In genomic region chr17:70124723-70125122, GRCh38 we compare ENCODE assay signal across 35 cellular contexts. TPM values are rescaled to one million over a fixed set of nuclear protein-coding genes. Genes with fewer than 3 reads are reported as not detected.
"Had no signal": no experiment of that assay in that cellular context is flagged by ENCODE, and none has a peak within 500 bp of the region (broad histone marks: within the 10 kb centered on the region; RNA-seq: fewer than 3 reads in every experiment).

No MANE protein-coding gene starts in this region.

- H3K27me3 ChIP-seq: adrenal gland, body of pancreas, cardiac muscle cell, dorsolateral prefrontal cortex had no signal

- H3K27ac Mint-ChIP-seq: activated B cell treated with CpG ODN at 0.5 μM for 24 hours; activated CD4-positive, alpha-beta memory T cell treated with anti-CD3 and anti-CD28 coated beads for 36 hours; activated CD8-positive, alpha-beta memory T cell treated with anti-CD3 and anti-CD28 coated beads, Interleukin-2, amount 10 ng/mL, durations not matched to agents 7 days and 5 days; activated CD8-positive, alpha-beta T cell treated with anti-CD3 and anti-CD28 coated beads, Interleukin-2, amount 10 ng/mL, durations not matched to agents 7 days and 5 days; activated naive CD4-positive, alpha-beta T cell treated with anti-CD3 and anti-CD28 coated beads for 36 hours; activated naive CD4-positive, alpha-beta T cell treated with anti-CD3 and anti-CD28 coated beads, Interleukin-2, amount 50 U/mL, for 24 hours; activated naive CD8-positive, alpha-beta T cell treated with anti-CD3 and anti-CD28 coated beads for 36 hours; activated naive CD8-positive, alpha-beta T cell treated with anti-CD3 and anti-CD28 coated beads, Interleukin-2, amount 50 U/mL, for 24 hours; activated T-helper 1 cell treated with anti-CD3 and anti-CD28 coated beads, Interleukin-12 subunit alpha, Interleukin-12 subunit beta, Interleukin-2, Interleukin-4 antibody, amounts not matched to agents 30 ng/mL and 10 ng/mL and 1 ng/mL, durations not matched to agents 14 hours and 24 hours and 36 hours; activated T-helper 2 cell treated with anti-CD3 and anti-CD28 coated beads, Interferon-gamma antibody, Interleukin-2, Interleukin-4, amounts not matched to agents 10 μg/mL and 5 μg/mL and 100 μg/mL, durations not matched to agents 14 hours and 24 hours and 36 hours; dendritic cell treated with granulocyte-macrophage colony-stimulating factor and Interleukin-4, amounts not matched to agents 40 ng/mL and 50 ng/mL, for 4 days; endodermal cell had no signal

- H3K36me3 ChIP-seq: adrenal gland, cardiac muscle cell, WERI-Rb-1 had no signal

- H3K4me1 Mint-ChIP-seq: activated B cell treated with CpG ODN at 0.5 μM for 24 hours; activated CD8-positive, alpha-beta memory T cell treated with anti-CD3 and anti-CD28 coated beads, Interleukin-2, amount 10 ng/mL, durations not matched to agents 7 days and 5 days; activated naive CD4-positive, alpha-beta T cell treated with anti-CD3 and anti-CD28 coated beads, Interleukin-2, amount 50 U/mL, for 24 hours; activated naive CD8-positive, alpha-beta T cell treated with anti-CD3 and anti-CD28 coated beads for 36 hours; activated naive CD8-positive, alpha-beta T cell treated with anti-CD3 and anti-CD28 coated beads, Interleukin-2, amount 50 U/mL, for 24 hours had no signal

- H3K4me3 Mint-ChIP-seq: activated B cell treated with CpG ODN at 0.5 μM for 24 hours; activated CD4-positive, alpha-beta memory T cell treated with anti-CD3 and anti-CD28 coated beads for 36 hours; activated CD8-positive, alpha-beta memory T cell treated with anti-CD3 and anti-CD28 coated beads, Interleukin-2, amount 10 ng/mL, durations not matched to agents 7 days and 5 days; activated CD8-positive, alpha-beta T cell treated with anti-CD3 and anti-CD28 coated beads, Interleukin-2, amount 10 ng/mL, durations not matched to agents 7 days and 5 days; activated naive CD4-positive, alpha-beta T cell treated with anti-CD3 and anti-CD28 coated beads for 36 hours; activated naive CD4-positive, alpha-beta T cell treated with anti-CD3 and anti-CD28 coated beads, Interleukin-2, amount 50 U/mL, for 24 hours; activated naive CD8-positive, alpha-beta T cell treated with anti-CD3 and anti-CD28 coated beads for 36 hours; activated naive CD8-positive, alpha-beta T cell treated with anti-CD3 and anti-CD28 coated beads, Interleukin-2, amount 50 U/mL, for 24 hours; activated T-helper 1 cell treated with anti-CD3 and anti-CD28 coated beads, Interleukin-12 subunit alpha, Interleukin-12 subunit beta, Interleukin-2, Interleukin-4 antibody, amounts not matched to agents 30 ng/mL and 10 ng/mL and 1 ng/mL, durations not matched to agents 14 hours and 24 hours and 36 hours; dendritic cell treated with granulocyte-macrophage colony-stimulating factor and Interleukin-4, amounts not matched to agents 40 ng/mL and 50 ng/mL, for 4 days; endodermal cell had no signal

- ATAC-seq: activated CD4-positive, CD25-positive, alpha-beta regulatory T cell treated with anti-CD3 and anti-CD28 coated beads, Interleukin-2, amount 50 U/mL, for 24 hours; activated CD8-positive, alpha-beta memory T cell treated with anti-CD3 and anti-CD28 coated beads, Interleukin-2, amount 10 ng/mL, durations not matched to agents 7 days and 5 days; activated CD8-positive, alpha-beta T cell treated with anti-CD3 and anti-CD28 coated beads, Interleukin-2, amount 10 ng/mL, durations not matched to agents 7 days and 5 days; activated naive CD8-positive, alpha-beta T cell treated with anti-CD3 and anti-CD28 coated beads, Interleukin-2, amount 50 U/mL, for 24 hours; body of pancreas; esophagus mucosa had no signal

- DNase-seq: activated B cell treated with CpG ODN at 0.5 μM for 24 hours; activated CD4-positive, alpha-beta memory T cell treated with anti-CD3 and anti-CD28 coated beads for 36 hours; activated CD4-positive, alpha-beta T cell treated with anti-CD3 and anti-CD28 coated beads for 48 hours; activated CD4-positive, alpha-beta T cell treated with anti-CD3 and anti-CD28 coated beads, Interleukin-2, amount 50 U/mL, for 1 hour; activated CD8-positive, alpha-beta memory T cell treated with anti-CD3 and anti-CD28 coated beads, Interleukin-2, amount 10 ng/mL, durations not matched to agents 7 days and 5 days; activated CD8-positive, alpha-beta memory T cell treated with anti-CD3 and anti-CD28 coated beads, Interleukin-2, amount 50 U/mL, for 4 hours; activated CD8-positive, alpha-beta T cell treated with anti-CD3 and anti-CD28 coated beads, Interleukin-2, amount 10 ng/mL, durations not matched to agents 7 days and 5 days; activated effector memory CD4-positive, alpha-beta T cell treated with anti-CD3 and anti-CD28 coated beads, Interleukin-2, amount 50 U/mL, for 16 hours; activated naive CD4-positive, alpha-beta T cell treated with anti-CD3 and anti-CD28 coated beads for 36 hours; activated naive CD8-positive, alpha-beta T cell treated with anti-CD3 and anti-CD28 coated beads for 36 hours; activated naive CD8-positive, alpha-beta T cell treated with anti-CD3 and anti-CD28 coated beads, Interleukin-2, amount 50 U/mL, for 24 hours; activated T-cell treated with anti-CD3 and anti-CD28 coated beads, Interleukin-2, amount 50 U/mL, for 1 hour; activated T-cell treated with anti-CD3 and anti-CD28 coated beads, Interleukin-2, amount 50 U/mL, for 48 hours; adrenal gland; amygdala; aorta; body of pancreas; central memory CD4-positive, alpha-beta T cell; dorsolateral prefrontal cortex; effector memory CD4-positive, alpha-beta T cell; endodermal cell; foreskin fibroblast; head of caudate nucleus; T-helper 2 cell; WERI-Rb-1 had no signal

- H3K27ac ChIP-seq: adrenal gland, body of pancreas, cardiac muscle cell, coronary artery, dorsolateral prefrontal cortex, WERI-Rb-1 had no signal

- H3K9me3 Mint-ChIP-seq: activated CD4-positive, alpha-beta memory T cell treated with anti-CD3 and anti-CD28 coated beads for 36 hours; activated naive CD8-positive, alpha-beta T cell treated with anti-CD3 and anti-CD28 coated beads for 36 hours; activated naive CD8-positive, alpha-beta T cell treated with anti-CD3 and anti-CD28 coated beads, Interleukin-2, amount 50 U/mL, for 24 hours; activated T-helper 1 cell treated with anti-CD3 and anti-CD28 coated beads, Interleukin-12 subunit alpha, Interleukin-12 subunit beta, Interleukin-2, Interleukin-4 antibody, amounts not matched to agents 30 ng/mL and 10 ng/mL and 1 ng/mL, durations not matched to agents 14 hours and 24 hours and 36 hours had no signal

- H3K4me1 ChIP-seq: adrenal gland had no signal

- H3K36me3 Mint-ChIP-seq: activated CD4-positive, alpha-beta memory T cell treated with anti-CD3 and anti-CD28 coated beads for 36 hours; activated CD8-positive, alpha-beta memory T cell treated with anti-CD3 and anti-CD28 coated beads, Interleukin-2, amount 10 ng/mL, durations not matched to agents 7 days and 5 days; activated naive CD4-positive, alpha-beta T cell treated with anti-CD3 and anti-CD28 coated beads, Interleukin-2, amount 50 U/mL, for 24 hours; activated naive CD8-positive, alpha-beta T cell treated with anti-CD3 and anti-CD28 coated beads for 36 hours had no signal

- H3K4me3 ChIP-seq: adrenal gland, body of pancreas, cardiac muscle cell, coronary artery, dorsolateral prefrontal cortex had no signal

- H3K27me3 Mint-ChIP-seq: activated CD8-positive, alpha-beta memory T cell treated with anti-CD3 and anti-CD28 coated beads, Interleukin-2, amount 10 ng/mL, durations not matched to agents 7 days and 5 days had no signal

- H3K9me3 ChIP-seq: adrenal gland, body of pancreas had no signal

RNA-seq across cellular contexts. Expression of gene KCNJ2, which starts 44.6 kb away (rescaled TPM):
- total RNA-seq: activated CD4-positive, alpha-beta memory T cell treated with anti-CD3 and anti-CD28 coated beads for 36 hours; activated CD8-positive, alpha-beta memory T cell treated with anti-CD3 and anti-CD28 coated beads for 36 hours; activated CD8-positive, alpha-beta memory T cell treated with anti-CD3 and anti-CD28 coated beads, Interleukin-2, amount 10 ng/mL, durations not matched to agents 7 days and 5 days; activated CD8-positive, alpha-beta T cell treated with anti-CD3 and anti-CD28 coated beads, Interleukin-2, amount 10 ng/mL, durations not matched to agents 7 days and 5 days; activated naive CD4-positive, alpha-beta T cell treated with anti-CD3 and anti-CD28 coated beads for 36 hours; activated naive CD8-positive, alpha-beta T cell treated with anti-CD3 and anti-CD28 coated beads for 36 hours; activated T-helper 1 cell treated with anti-CD3 and anti-CD28 coated beads, Interleukin-12 subunit alpha, Interleukin-12 subunit beta, Interleukin-2, Interleukin-4 antibody, amounts not matched to agents 30 ng/mL and 10 ng/mL and 1 ng/mL, durations not matched to agents 14 hours and 24 hours and 36 hours; T-helper 1 cell treated with Interleukin-12 subunit alpha and Interleukin-12 subunit beta and Interleukin-4 antibody, amounts not matched to agents 30 ng/mL and 1 ng/mL, for 36 hours had no signal
- polyA plus RNA-seq: cardiac muscle cell had no signal

RNA-seq across cellular contexts. Expression of gene KCNJ16, which starts 49.7 kb away (rescaled TPM):
- total RNA-seq: activated B cell treated with CpG ODN at 0.5 μM for 24 hours; activated CD4-positive, alpha-beta memory T cell treated with anti-CD3 and anti-CD28 coated beads for 36 hours; activated CD8-positive, alpha-beta memory T cell treated with anti-CD3 and anti-CD28 coated beads for 36 hours; activated CD8-positive, alpha-beta memory T cell treated with anti-CD3 and anti-CD28 coated beads, Interleukin-2, amount 10 ng/mL, durations not matched to agents 7 days and 5 days; activated CD8-positive, alpha-beta T cell treated with anti-CD3 and anti-CD28 coated beads, Interleukin-2, amount 10 ng/mL, durations not matched to agents 7 days and 5 days; activated naive CD4-positive, alpha-beta T cell treated with anti-CD3 and anti-CD28 coated beads for 36 hours; activated naive CD8-positive, alpha-beta T cell treated with anti-CD3 and anti-CD28 coated beads for 36 hours; activated T-helper 1 cell treated with anti-CD3 and anti-CD28 coated beads, Interleukin-12 subunit alpha, Interleukin-12 subunit beta, Interleukin-2, Interleukin-4 antibody, amounts not matched to agents 30 ng/mL and 10 ng/mL and 1 ng/mL, durations not matched to agents 14 hours and 24 hours and 36 hours; activated T-helper 2 cell treated with anti-CD3 and anti-CD28 coated beads, Interferon-gamma antibody, Interleukin-2, Interleukin-4, amounts not matched to agents 10 μg/mL and 5 μg/mL and 100 μg/mL, durations not matched to agents 14 hours and 24 hours and 36 hours; cardiac muscle cell; esophagus mucosa; T-helper 1 cell treated with Interleukin-12 subunit alpha and Interleukin-12 subunit beta and Interleukin-4 antibody, amounts not matched to agents 30 ng/mL and 1 ng/mL, for 36 hours had no signal
- polyA plus RNA-seq: aorta, cardiac muscle cell had no signal
